In genomic region chr11:134037093-134037908, GRCh38 we compare ENCODE assay signal across 8 cellular contexts. TPM values are rescaled to one million over a fixed set of nuclear protein-coding genes. Genes with fewer than 3 reads are reported as not detected.
DNase-seq lines count a peak whose midpoint lies in the region; ATAC-seq and TF ChIP-seq lines count a peak whose summit lies in the region.

No MANE protein-coding gene starts in this region.

- peaks cover 32% of the 10 kb centered on the region for H3K4me1 Mint-ChIP-seq in T-helper 1 cell treated with Interleukin-12 subunit alpha and Interleukin-12 subunit beta and Interleukin-4 antibody, amounts not matched to agents 30 μg/mL and 1 μg/mL, for 36 hours (ENCODE audit: low read depth)

- H3K27ac Mint-ChIP-seq in T-helper 1 cell treated with Interleukin-12 subunit alpha and Interleukin-12 subunit beta and Interleukin-4 antibody, amounts not matched to agents 30 μg/mL and 1 μg/mL, for 36 hours, result peak overlapping the region; percentile 96

- peaks cover 63% of the 10 kb centered on the region for H3K4me1 ChIP-seq in BE2C

- peak; percentile 56 for ATAC-seq in GM19397 (IDR thresholded peaks at IDR 0.05; ENCODE audit: unreplicated experiment)
- ATAC-seq in HG03521 (IDR thresholded peaks at IDR 0.05; ENCODE audit: unreplicated experiment), result peak; percentile 37

- no peaks in the 10 kb centered on the region for H3K9me3 Mint-ChIP-seq in T-helper 1 cell treated with Interleukin-12 subunit alpha and Interleukin-12 subunit beta and Interleukin-4 antibody, amounts not matched to agents 30 μg/mL and 1 μg/mL, for 36 hours

- peak overlapping the region; percentile 57 for H3K4me3 ChIP-seq in BE2C (ENCODE audit: low read depth, low read length)

- peak; percentile 73 for DNase-seq in BE2C
- peak; percentile 29 for DNase-seq in brain pericyte (ENCODE audit: low read depth, low spot score)
- DNase-seq in iPS-NIHi11 (ENCODE audit: low spot score), result peak; percentile 67
- peak; percentile 33 for DNase-seq in smooth muscle cell of the brain vasculature (ENCODE audit: low read depth, low spot score)
- no peak for DNase-seq in cerebellar nuclear complex (lab: John Stamatoyannopoulos, UW)

- peaks cover 1% of the 10 kb centered on the region for H3K36me3 Mint-ChIP-seq in T-helper 1 cell treated with Interleukin-12 subunit alpha and Interleukin-12 subunit beta and Interleukin-4 antibody, amounts not matched to agents 30 μg/mL and 1 μg/mL, for 36 hours (ENCODE audit: low read depth)

- TF ChIP-seq CTCF in BE2C (IDR thresholded peaks at IDR 0.05; ENCODE audit: low read depth, low read length), result no peak

- peaks cover 4% of the 10 kb centered on the region for H3K27me3 Mint-ChIP-seq in T-helper 1 cell treated with Interleukin-12 subunit alpha and Interleukin-12 subunit beta and Interleukin-4 antibody, amounts not matched to agents 30 μg/mL and 1 μg/mL, for 36 hours (ENCODE audit: low read depth)

- H3K27me3 ChIP-seq in BE2C, result no peaks in the 10 kb centered on the region

- no peaks in the 10 kb centered on the region for H3K36me3 ChIP-seq in BE2C

- no peaks in the 10 kb centered on the region for H3K9me3 ChIP-seq in BE2C

- H3K4me3 Mint-ChIP-seq in T-helper 1 cell treated with Interleukin-12 subunit alpha and Interleukin-12 subunit beta and Interleukin-4 antibody, amounts not matched to agents 30 μg/mL and 1 μg/mL, for 36 hours, result peak overlapping the region; percentile 97

RNA-seq across cellular contexts. Expression of gene JAM3, which starts 31.6 kb away (rescaled TPM):
- polyA plus RNA-seq in BE2C (2012; ENCODE audit: insufficient read depth, insufficient read length, low read depth), result 71.5 TPM

Comparison
In these comparisons a context has a peak if more than half of its experiments do, and no peak if none do; other contexts are left out.
1. DNase-seq: peak in BE2C (single experiment), brain pericyte (single experiment), iPS-NIHi11 (single experiment) and smooth muscle cell of the brain vasculature (single experiment); none in cerebellar nuclear complex (0 of 2).